In genomic region chr5:95600557-95600956, GRCh38 we compare ENCODE assay signal across 19 cellular contexts. TPM values are rescaled to one million over a fixed set of nuclear protein-coding genes. Genes with fewer than 3 reads are reported as not detected.
"Had no signal": no experiment of that assay in that cellular context is flagged by ENCODE, and none has a peak within 500 bp of the region (broad histone marks: within the 10 kb centered on the region; RNA-seq: fewer than 3 reads in every experiment).

No MANE protein-coding gene starts in this region.

- H3K36me3 ChIP-seq: thyroid gland had no signal

- H3K9me3 Mint-ChIP-seq: activated CD4-positive, alpha-beta T cell treated with anti-CD3 and anti-CD28 coated beads, Interleukin-2, amount 10 ng/mL, durations not matched to agents 24 days and 14 days; activated naive CD4-positive, alpha-beta T cell treated with anti-CD3 and anti-CD28 coated beads, Interleukin-2, amount 50 U/mL, for 72 hours; activated T-cell treated with anti-CD3 and anti-CD28 coated beads, Interleukin-2, amount 50 U/mL, for 72 hours; naive thymus-derived CD8-positive, alpha-beta T cell; stimulated activated naive B cell treated with anti-CD40 and anti-IgM and Interleukin-4, amounts not matched to agents 10 μg/mL and 1 μg/mL and 100 μg/mL, for 72 hours had no signal

- H3K27ac ChIP-seq: epithelial cell of prostate, left ventricle myocardium inferior, thyroid gland had no signal

- H3K27me3 Mint-ChIP-seq: activated CD4-positive, alpha-beta T cell treated with anti-CD3 and anti-CD28 coated beads, Interleukin-2, amount 10 ng/mL, durations not matched to agents 24 days and 14 days; naive thymus-derived CD8-positive, alpha-beta T cell; stimulated activated naive B cell treated with anti-CD40 and anti-IgM and Interleukin-4, amounts not matched to agents 10 μg/mL and 1 μg/mL and 100 μg/mL, for 72 hours; T-helper 17 cell had no signal

- H3K27ac Mint-ChIP-seq: activated CD4-positive, alpha-beta T cell treated with anti-CD3 and anti-CD28 coated beads, Interleukin-2, amount 10 ng/mL, durations not matched to agents 24 days and 14 days; activated CD8-positive, alpha-beta T cell treated with anti-CD3 and anti-CD28 coated beads, Interleukin-2, amount 10 ng/mL, durations not matched to agents 7 days and 5 days; activated naive CD4-positive, alpha-beta T cell treated with anti-CD3 and anti-CD28 coated beads, Interleukin-2, amount 50 U/mL, for 72 hours; activated T-cell treated with anti-CD3 and anti-CD28 coated beads, Interleukin-2, amount 50 U/mL, for 72 hours; stimulated activated naive B cell treated with anti-CD40 and anti-IgM and Interleukin-4, amounts not matched to agents 10 μg/mL and 1 μg/mL and 100 μg/mL, for 72 hours; WTC11 had no signal

- H3K4me3 Mint-ChIP-seq: activated CD4-positive, alpha-beta T cell treated with anti-CD3 and anti-CD28 coated beads, Interleukin-2, amount 10 ng/mL, durations not matched to agents 24 days and 14 days; activated CD8-positive, alpha-beta T cell treated with anti-CD3 and anti-CD28 coated beads, Interleukin-2, amount 10 ng/mL, durations not matched to agents 7 days and 5 days; activated T-cell treated with anti-CD3 and anti-CD28 coated beads, Interleukin-2, amount 50 U/mL, for 72 hours; naive thymus-derived CD8-positive, alpha-beta T cell; stimulated activated naive B cell treated with anti-CD40 and anti-IgM and Interleukin-4, amounts not matched to agents 10 μg/mL and 1 μg/mL and 100 μg/mL, for 72 hours; T-helper 17 cell; WTC11 had no signal

- H3K4me3 ChIP-seq: left ventricle myocardium inferior, thyroid gland had no signal

- DNase-seq: activated CD4-positive, alpha-beta T cell treated with anti-CD3 and anti-CD28 coated beads, Interleukin-2, amount 10 ng/mL, durations not matched to agents 24 days and 14 days; activated CD8-positive, alpha-beta memory T cell treated with anti-CD3 and anti-CD28 coated beads, Interleukin-2, amount 50 U/mL, for 48 hours; activated CD8-positive, alpha-beta T cell treated with anti-CD3 and anti-CD28 coated beads, Interleukin-2, amount 10 ng/mL, durations not matched to agents 7 days and 5 days; activated gamma-delta T cell; activated T-cell treated with anti-CD3 and anti-CD28 coated beads, Interleukin-2, amount 50 U/mL, for 72 hours; amygdala; hippocampal formation; left ventricle myocardium inferior; naive thymus-derived CD8-positive, alpha-beta T cell; stimulated activated CD4-positive, alpha-beta T cell treated with anti-CD3 and anti-CD28 coated beads, Interleukin-2, amount 100 ng/mL, for 48 hours; stimulated activated naive B cell treated with anti-CD40 and anti-IgM and Interleukin-4, amounts not matched to agents 10 μg/mL and 1 μg/mL and 100 μg/mL, for 72 hours; T-helper 17 cell; thyroid gland had no signal

- H3K9me3 ChIP-seq: left ventricle myocardium inferior, thyroid gland had no signal

- ATAC-seq: activated CD8-positive, alpha-beta T cell treated with anti-CD3 and anti-CD28 coated beads, Interleukin-2, amount 10 ng/mL, durations not matched to agents 7 days and 5 days; activated naive CD4-positive, alpha-beta T cell treated with anti-CD3 and anti-CD28 coated beads, Interleukin-2, amount 50 U/mL, for 72 hours; activated T-cell treated with anti-CD3 and anti-CD28 coated beads, Interleukin-2, amount 50 U/mL, for 72 hours; naive thymus-derived CD8-positive, alpha-beta T cell; stimulated activated naive B cell treated with anti-CD40 and anti-IgM and Interleukin-4, amounts not matched to agents 10 μg/mL and 1 μg/mL and 100 μg/mL, for 72 hours; T-helper 17 cell; WTC11 had no signal

- H3K4me1 ChIP-seq: thyroid gland had no signal

- H3K27me3 ChIP-seq: thyroid gland had no signal

- H3K36me3 Mint-ChIP-seq: activated naive CD4-positive, alpha-beta T cell treated with anti-CD3 and anti-CD28 coated beads, Interleukin-2, amount 50 U/mL, for 72 hours; WTC11 had no signal

- H3K4me1 Mint-ChIP-seq: activated CD4-positive, alpha-beta T cell treated with anti-CD3 and anti-CD28 coated beads, Interleukin-2, amount 10 ng/mL, durations not matched to agents 24 days and 14 days; stimulated activated naive B cell treated with anti-CD40 and anti-IgM and Interleukin-4, amounts not matched to agents 10 μg/mL and 1 μg/mL and 100 μg/mL, for 72 hours; WTC11 had no signal

RNA-seq across cellular contexts. Expression of gene GPR150, which starts 19.3 kb away (rescaled TPM):
- total RNA-seq: cerebellum, renal cortical epithelial cell, urinary bladder had no signal
